Comparison of ENCODE assay signal across 9 cellular contexts in genomic region chr15:84992157-84992940, GRCh38. TPM values are rescaled to one million over a fixed set of nuclear protein-coding genes. Genes with fewer than 3 reads are reported as not detected.
A peak's percentile ranks its signal among the peaks of the same experiment; 100 is the strongest.
DNase-seq lines count a peak whose midpoint lies in the region; ATAC-seq lines count a peak whose summit lies in the region.
"Had no signal": no experiment of that assay in that cellular context is flagged by ENCODE, and none has a peak within 500 bp of the region (broad histone marks: within the 10 kb centered on the region; RNA-seq: fewer than 3 reads in every experiment).

No MANE protein-coding gene starts in this region.

- H2BK12ac ChIP-seq in mesenchymal stem cell (ENCODE audit: low read length in 2 of 2) = no peak overlapping the region

- H3K4me2 ChIP-seq in mesenchymal stem cell (ENCODE audit: low read length, poor library complexity, severe bottlenecking) = no peak overlapping the region

- H2AK5ac ChIP-seq in mesenchymal stem cell (ENCODE audit: low read length, severe bottlenecking) = no peak overlapping the region

- no peak overlapping the region for H4K8ac ChIP-seq in mesenchymal stem cell (ENCODE audit: low read length)

- H3K4me1 Mint-ChIP-seq in activated naive CD8-positive, alpha-beta T cell treated with anti-CD3 and anti-CD28 coated beads, Interleukin-2, amount 50 U/mL, for 24 hours = peaks cover 66% of the 10 kb centered on the region

- no peak overlapping the region for H2BK120ac ChIP-seq in mesenchymal stem cell (ENCODE audit: low read depth, low read length)

- H3K4me3 ChIP-seq in mesenchymal stem cell (ENCODE audit: insufficient read depth in 1 of 2, low read depth in 1 of 2, low read length in 2 of 2) = no peak overlapping the region

- no peaks in the 10 kb centered on the region for H3K9me3 Mint-ChIP-seq in activated naive CD8-positive, alpha-beta T cell treated with anti-CD3 and anti-CD28 coated beads, Interleukin-2, amount 50 U/mL, for 24 hours

- peak; percentile 99 for ATAC-seq in activated naive CD8-positive, alpha-beta T cell treated with anti-CD3 and anti-CD28 coated beads, Interleukin-2, amount 50 U/mL, for 24 hours
- no peak for ATAC-seq in GM18519 (IDR thresholded peaks at IDR 0.05; ENCODE audit: low FRiP score, unreplicated experiment)

- H3K27me3 Mint-ChIP-seq in activated naive CD8-positive, alpha-beta T cell treated with anti-CD3 and anti-CD28 coated beads, Interleukin-2, amount 50 U/mL, for 24 hours = no peaks in the 10 kb centered on the region

- H2AFZ ChIP-seq in mesenchymal stem cell (ENCODE audit: low read depth, low read length) = no peak overlapping the region

- no peak overlapping the region for H3K4ac ChIP-seq in mesenchymal stem cell (ENCODE audit: low read depth in 1 of 2, low read length in 2 of 2)

- peaks cover 3% of the 10 kb centered on the region for H3K36me3 Mint-ChIP-seq in activated naive CD8-positive, alpha-beta T cell treated with anti-CD3 and anti-CD28 coated beads, Interleukin-2, amount 50 U/mL, for 24 hours (ENCODE audit: low read depth)

- no peak overlapping the region for H3K23ac ChIP-seq in mesenchymal stem cell (ENCODE audit: low read length in 2 of 2)

- no peak overlapping the region for H3K14ac ChIP-seq in mesenchymal stem cell (ENCODE audit: low read length in 2 of 2)

- peak overlapping the region; percentile 52 for H3K4me3 Mint-ChIP-seq in activated naive CD8-positive, alpha-beta T cell treated with anti-CD3 and anti-CD28 coated beads, Interleukin-2, amount 50 U/mL, for 24 hours

- peak overlapping the region in 1 of 2 experiments; percentile 44 for H3K18ac ChIP-seq in mesenchymal stem cell (ENCODE audit: low read depth in 1 of 2, low read length in 2 of 2)

- H3K36me3 ChIP-seq in mesenchymal stem cell (ENCODE audit: control insufficient read depth in 1 of 2, insufficient read depth in 2 of 2, low read depth in 1 of 2, low read length in 2 of 2) = no peaks in the 10 kb centered on the region

- H4K91ac ChIP-seq in mesenchymal stem cell (ENCODE audit: low read length) = no peak overlapping the region

- H3K27ac Mint-ChIP-seq in activated naive CD8-positive, alpha-beta T cell treated with anti-CD3 and anti-CD28 coated beads, Interleukin-2, amount 50 U/mL, for 24 hours = peak overlapping the region; percentile 75

- DNase-seq in A172 (ENCODE audit: low spot score) (peak; percentile 84), HS-5 (ENCODE audit: low read depth) (peak; percentile 36), mesenchymal stem cell (peak; percentile 87), NCI-H446 (lab: John Stamatoyannopoulos, UW) (no peak), DMS79 treated with DMSO at 0.1 percent for 48 hours (lab: John Stamatoyannopoulos, UW) (no peak), 8988T (no peak)
- DNase-seq in activated naive CD8-positive, alpha-beta T cell treated with anti-CD3 and anti-CD28 coated beads, Interleukin-2, amount 50 U/mL, for 24 hours = peak; percentile 47
- DNase-seq: NCI-H446 treated with DMSO at 0.1 percent for 48 hours had no signal

- 78% methylated on average over 3 of the region's 4 CpGs for WGBS in mesenchymal stem cell

- H2BK15ac ChIP-seq in mesenchymal stem cell (ENCODE audit: low read depth, poor library complexity, severe bottlenecking) = no peak overlapping the region

- H3K9me3 ChIP-seq in mesenchymal stem cell (ENCODE audit: control insufficient read depth, low read length) = no peaks in the 10 kb centered on the region

- H2BK5ac ChIP-seq in mesenchymal stem cell (ENCODE audit: low read depth, low read length, poor library complexity, severe bottlenecking) = no peak overlapping the region

- peaks cover 1% of the 10 kb centered on the region for H3K4me1 ChIP-seq in mesenchymal stem cell (ENCODE audit: control insufficient read depth, insufficient read depth, low read depth, low read length)

- no peaks in the 10 kb centered on the region for H3K27me3 ChIP-seq in mesenchymal stem cell (ENCODE audit: control insufficient read depth in 1 of 2, insufficient read depth in 1 of 2, low read length in 2 of 2)

- peaks cover 20% of the 10 kb centered on the region for H3K79me1 ChIP-seq in mesenchymal stem cell (replicated peaks; ENCODE audit: low read length, poor library complexity, severe bottlenecking)

- H3K9ac ChIP-seq in mesenchymal stem cell (ENCODE audit: low read length) = no peak overlapping the region

- H3K27ac ChIP-seq in mesenchymal stem cell (ENCODE audit: low read length, poor library complexity, severe bottlenecking) = no peak overlapping the region

RNA-seq across cellular contexts. Expression of gene PDE8A, which starts 10.7 kb away (rescaled TPM):
- 7.9 and 13.8 TPM in 2 replicates for total RNA-seq in A172 (2014; rRNA removed; shearing (Covaris generic))
- polyA plus RNA-seq in mesenchymal stem cell (2013, experiment 1 of 2) = 35.2 TPM
- 34.9 TPM for polyA plus RNA-seq in mesenchymal stem cell (2013, experiment 2 of 2)

Comparison
In these comparisons a context has a peak if more than half of its experiments do, and no peak if none do; other contexts are left out.
1. DNase-seq: peak in A172 (single experiment), HS-5 (single experiment), activated naive CD8-positive, alpha-beta T cell treated with anti-CD3 and anti-CD28 coated beads, Interleukin-2, amount 50 U/mL, for 24 hours (single experiment) and mesenchymal stem cell (single experiment); none in NCI-H446 (0 of 2), DMS79 treated with DMSO at 0.1 percent for 48 hours (single experiment) and 8988T (single experiment).